ENCODE assay signal across 8 cellular contexts in genomic region chr1:117339866-117340357, GRCh38. TPM values are rescaled to one million over a fixed set of nuclear protein-coding genes. Genes with fewer than 3 reads are reported as not detected.
DNase-seq lines count a peak whose midpoint lies in the region; ATAC-seq and TF ChIP-seq lines count a peak whose summit lies in the region.

No MANE protein-coding gene starts in this region.

- no peaks in the 10 kb centered on the region for H3K36me3 Mint-ChIP-seq in stimulated activated naive B cell treated with anti-CD40 and anti-IgM and Interleukin-4, amounts not matched to agents 10 μg/mL and 1 μg/mL and 100 μg/mL, for 72 hours

- TF ChIP-seq RAD21 in SK-N-SH (IDR thresholded peaks at IDR 0.05; ENCODE audit: low read length) = no peak

- peaks cover 0 to 12% of the 10 kb centered on the region in 2 experiments; a peak in 2 of 4 replicates for H3K4me1 ChIP-seq in SK-N-SH (ENCODE audit: control insufficient read depth in 1 of 2, insufficient read depth in 2 of 2, low read depth in 1 of 2, low read length in 1 of 2)
- peaks cover 0 to 32% (median 4%) of the 10 kb centered on the region in 9 donors for H3K4me1 ChIP-seq in heart right ventricle
- peaks cover 0 to 6% (median 0%) of the 10 kb centered on the region in 4 donors for H3K4me1 ChIP-seq in stomach

- H3K9ac ChIP-seq in SK-N-SH = no peak overlapping the region

- WGBS in SK-N-SH (ENCODE audit: low lambda C conversion rate) = 48% methylated on average over 3 of the region's 3 CpGs
- WGBS in heart right ventricle, 2 donors = 37 to 41% methylated on average over 3 of the region's 3 CpGs
- WGBS in stomach, 5 donors = 30 to 41% (median 39%) methylated on average over 3 of the region's 3 CpGs

- H3K36me3 ChIP-seq in SK-N-SH (replicated peaks in 1 of 2; ENCODE audit: control insufficient read depth in 1 of 2, insufficient read depth in 2 of 2, low read length in 1 of 2) (no peaks in the 10 kb centered on the region), heart right ventricle (no peaks in the 10 kb centered on the region), stomach (no peaks in the 10 kb centered on the region)

- H3K27me3 Mint-ChIP-seq in stimulated activated naive B cell treated with anti-CD40 and anti-IgM and Interleukin-4, amounts not matched to agents 10 μg/mL and 1 μg/mL and 100 μg/mL, for 72 hours = peaks cover 0 to 5% of the 10 kb centered on the region in 2 donors

- peak overlapping the region; percentile 26 for H3K27ac Mint-ChIP-seq in stimulated activated naive B cell treated with anti-CD40 and anti-IgM and Interleukin-4, amounts not matched to agents 10 μg/mL and 1 μg/mL and 100 μg/mL, for 72 hours

- TF ChIP-seq CTCF in AG09309 (IDR thresholded peaks at IDR 0.05; ENCODE audit: control insufficient read depth, insufficient read depth, low read depth, low read length, missing control alignments) (no peak), SK-N-SH (IDR thresholded peaks at IDR 0.05) (no peak), heart right ventricle (IDR thresholded peaks at IDR 0.05) (peak in 3 of 9 donors; percentile 9 to 18 (median 15)), stomach (IDR thresholded peaks at IDR 0.05) (no peak), omental fat pad (IDR thresholded peaks at IDR 0.05) (no peak)

- TF ChIP-seq EP300 in SK-N-SH (IDR thresholded peaks at IDR 0.05; ENCODE audit: borderline replicate concordance in 1 of 2, low read depth in 1 of 2, low read length in 1 of 2) (no peak), stomach (IDR thresholded peaks at IDR 0.05) (no peak)

- TF ChIP-seq POLR2A in stomach (IDR thresholded peaks at IDR 0.05) = no peak

- H3K79me2 ChIP-seq in SK-N-SH (ENCODE audit: insufficient read depth) = no peaks in the 10 kb centered on the region

- no peak overlapping the region for H3K4me2 ChIP-seq in SK-N-SH

- peak; percentile 21 for DNase-seq in AG09309 (ENCODE audit: low read depth)
- peak; percentile 75 for DNase-seq in HCEC 1CT
- peak; percentile 37 for DNase-seq in SK-N-SH
- DNase-seq in heart right ventricle = no peak
- no peak for DNase-seq in stimulated activated naive B cell treated with anti-CD40 and anti-IgM and Interleukin-4, amounts not matched to agents 10 μg/mL and 1 μg/mL and 100 μg/mL, for 72 hours
- DNase-seq in stomach = no peak
- DNase-seq in OCI-M2 (lab: John Stamatoyannopoulos, UW; ENCODE audit: unreplicated experiment) = no peak
- no peak for DNase-seq in omental fat pad (ENCODE audit: low spot score)

- H3K27ac ChIP-seq in SK-N-SH (ENCODE audit: low read depth in 2 of 2, low read length in 1 of 2) = no peak overlapping the region; a peak in 1 of 4 replicates
- H3K27ac ChIP-seq in heart right ventricle = peak overlapping the region in 3 of 10 donors; percentile 34 to 48 (median 40)
- H3K27ac ChIP-seq in stomach = no peak overlapping the region

- H3K9me3 ChIP-seq in SK-N-SH (no peaks in the 10 kb centered on the region), heart right ventricle (no peaks in the 10 kb centered on the region), stomach (no peaks in the 10 kb centered on the region)

- POLR2A ChIA-PET in SK-N-SH (lab: Yijun Ruan, JAX) = no interaction called here

- H3K4me3 Mint-ChIP-seq in stimulated activated naive B cell treated with anti-CD40 and anti-IgM and Interleukin-4, amounts not matched to agents 10 μg/mL and 1 μg/mL and 100 μg/mL, for 72 hours = no peak overlapping the region

- CTCF ChIA-PET in SK-N-SH (lab: Yijun Ruan, JAX) = interaction anchor here (1.1 to 1.7 kb wide), 2 partner anchors 20 to 56 kb away, joined by 3 to 5 read pairs; no protein-coding TSS in a partner anchor

- peaks cover 2 to 3% of the 10 kb centered on the region in 2 donors for H3K9me3 Mint-ChIP-seq in stimulated activated naive B cell treated with anti-CD40 and anti-IgM and Interleukin-4, amounts not matched to agents 10 μg/mL and 1 μg/mL and 100 μg/mL, for 72 hours

- no peaks in the 10 kb centered on the region for H3F3A ChIP-seq in SK-N-SH (replicated peaks; ENCODE audit: insufficient read depth)

- no peaks in the 10 kb centered on the region for H4K20me1 ChIP-seq in SK-N-SH (ENCODE audit: insufficient read depth)

- ATAC-seq in heart right ventricle (peak in 6 of 8 donors; percentile 58 to 87 (median 73)), omental fat pad (ENCODE audit: low FRiP score) (no peak)
- ATAC-seq in stimulated activated naive B cell treated with anti-CD40 and anti-IgM and Interleukin-4, amounts not matched to agents 10 μg/mL and 1 μg/mL and 100 μg/mL, for 72 hours (replicated peaks) = peak in 1 of 2 donors; percentile 54

- no peaks in the 10 kb centered on the region for H3K9me2 ChIP-seq in SK-N-SH

- H3K27me3 ChIP-seq in SK-N-SH (ENCODE audit: insufficient read depth) (no peaks in the 10 kb centered on the region), heart right ventricle (no peaks in the 10 kb centered on the region), stomach (no peaks in the 10 kb centered on the region)

- H2AFZ ChIP-seq in SK-N-SH (ENCODE audit: low read depth) = no peak overlapping the region

- no peak overlapping the region for H3K4me3 ChIP-seq in AG09309 (ENCODE audit: control insufficient read depth, low read depth, low read length)
- H3K4me3 ChIP-seq in SK-N-SH (ENCODE audit: low read depth in 2 of 2, low read length in 1 of 2) = no peak overlapping the region
- H3K4me3 ChIP-seq in heart right ventricle = no peak overlapping the region
- no peak overlapping the region for H3K4me3 ChIP-seq in stomach

- intact Hi-C loops in heart right ventricle (cut with DNase I) (no loop called here), stomach (cut with DNase I; ENCODE audit: low total_unique reads) (no loop called here)

- H3K4me1 Mint-ChIP-seq in stimulated activated naive B cell treated with anti-CD40 and anti-IgM and Interleukin-4, amounts not matched to agents 10 μg/mL and 1 μg/mL and 100 μg/mL, for 72 hours = peaks cover 5% of the 10 kb centered on the region in 2 donors

TF ChIP-seq in SK-N-SH, 30 proteins besides CTCF, POLR2A, EP300 and RAD21:
- no peak for TF ChIP-seq IRF3 (IDR thresholded peaks at IDR 0.05; ENCODE audit: low read depth, low read length)
- no peak for TF ChIP-seq POLR2AphosphoS5 (IDR thresholded peaks at IDR 0.05; ENCODE audit: low read depth, low read length)
- TF ChIP-seq SIN3A (IDR thresholded peaks at IDR 0.05; ENCODE audit: borderline replicate concordance, low read depth, low read length) = no peak
- no peak for TF ChIP-seq FOXM1 (IDR thresholded peaks at IDR 0.05; ENCODE audit: low read depth)
- TF ChIP-seq, protein P1, sequence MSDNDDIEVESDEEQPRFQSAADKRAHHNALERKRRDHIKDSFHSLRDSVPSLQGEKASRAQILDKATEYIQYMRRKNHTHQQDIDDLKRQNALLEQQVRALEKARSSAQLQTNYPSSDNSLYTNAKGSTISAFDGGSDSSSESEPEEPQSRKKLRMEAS (IDR thresholded peaks at IDR 0.05; ENCODE audit: low read depth) = no peak
- no peak for TF ChIP-seq NRF1 (IDR thresholded peaks at IDR 0.05; ENCODE audit: low read depth, low read length)
- TF ChIP-seq GABPA (IDR thresholded peaks at IDR 0.05; ENCODE audit: low read depth) = no peak
- TF ChIP-seq SMC3 (IDR thresholded peaks at IDR 0.05; ENCODE audit: low read depth, low read length) = no peak
- TF ChIP-seq EZH2phosphoT487 (IDR thresholded peaks at IDR 0.05; ENCODE audit: borderline replicate concordance, low read depth) = no peak
- no peak for TF ChIP-seq TAF1 (IDR thresholded peaks at IDR 0.05; ENCODE audit: borderline replicate concordance, low read depth, low read length)
- no peak for TF ChIP-seq FOSL2 (IDR thresholded peaks at IDR 0.05; ENCODE audit: borderline replicate concordance, low read depth)
- TF ChIP-seq RXRA (IDR thresholded peaks at IDR 0.05; ENCODE audit: borderline replicate concordance, low read depth) = no peak
- no peak for TF ChIP-seq ZBTB33 (IDR thresholded peaks at IDR 0.05; ENCODE audit: borderline replicate concordance, low read depth)
- TF ChIP-seq TEAD4 (IDR thresholded peaks at IDR 0.05; ENCODE audit: borderline replicate concordance, insufficient read depth) = no peak
- no peak for TF ChIP-seq MEF2A (IDR thresholded peaks at IDR 0.05; ENCODE audit: borderline replicate concordance, low read depth)
- no peak for TF ChIP-seq MXI1 (IDR thresholded peaks at IDR 0.05; ENCODE audit: low read depth, low read length)

RNA-seq across cellular contexts. Expression of gene MAN1A2, which starts 27.3 kb away (rescaled TPM):
- polyA plus RNA-seq in SK-N-SH (2012; rRNA removed) (6.0 and 8.7 TPM in 2 replicates), heart right ventricle (1 to 10 TPM; 5.1 to 6.4 TPM), stomach (1 to 10 TPM; 3.5 to 5.0 (median 4.2) TPM)
- 12.3 and 13.2 TPM in 2 replicates for polyA plus RNA-seq in SK-N-SH (2012; cell fraction: cytosol; rRNA removed)
- 3.1 and 7.9 TPM in 2 replicates for polyA plus RNA-seq in SK-N-SH (2012; cell fraction: nucleus; rRNA removed)
- total RNA-seq in heart right ventricle (10 to 100 TPM; 22.6 to 37.3 (median 26.3) TPM), stomach (10 to 100 TPM; 16.9 to 83.2 (median 56.9) TPM), omental fat pad (10 to 100 TPM; 32.9 to 50.7 (median 42.1) TPM)

Comparison
In these comparisons a context has a peak if more than half of its experiments do, and no peak if none do; other contexts are left out.
1. DNase-seq: peak in AG09309 (single experiment), HCEC 1CT (single experiment) and SK-N-SH (single experiment); none in heart right ventricle (0 of 2), stimulated activated naive B cell treated with anti-CD40 and anti-IgM and Interleukin-4, amounts not matched to agents 10 μg/mL and 1 μg/mL and 100 μg/mL, for 72 hours (single experiment), stomach (single experiment), OCI-M2 (single experiment) and omental fat pad (single experiment).